8 cellular contexts compared by ENCODE assay signal in the genomic region with DNA sequence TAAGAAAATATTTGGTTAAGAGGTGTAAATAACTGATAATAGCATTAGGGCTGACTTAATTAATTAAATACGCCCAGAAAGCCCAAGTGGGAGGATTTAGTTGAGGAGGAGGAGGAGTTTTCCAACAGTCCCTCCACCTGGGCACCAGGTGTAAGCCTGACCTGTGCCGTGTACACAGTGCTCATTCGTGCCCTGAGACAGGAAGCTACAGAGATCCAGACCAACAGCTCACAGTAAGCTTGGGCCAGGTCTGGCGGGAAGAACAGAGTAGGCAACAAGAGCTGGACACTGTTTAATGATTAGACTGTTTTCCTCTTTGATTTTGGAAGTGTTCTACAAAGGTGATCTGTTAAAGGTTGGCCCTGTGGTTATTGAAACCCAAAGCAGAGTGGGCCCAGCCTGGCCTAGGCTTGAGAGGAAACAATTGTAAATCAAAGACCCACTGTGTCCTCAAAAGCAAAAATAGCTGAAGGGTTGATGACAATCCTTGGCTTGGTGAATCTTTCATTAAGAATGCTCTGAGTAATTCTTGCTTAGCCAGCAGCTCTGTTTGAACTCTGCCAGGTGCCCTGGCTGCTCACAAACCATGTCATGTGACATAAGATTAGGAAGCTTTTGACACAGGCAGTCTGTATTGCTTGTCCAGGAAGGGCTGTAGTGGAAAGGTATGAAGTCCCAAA. TPM values are rescaled to one million over a fixed set of nuclear protein-coding genes. Genes with fewer than 3 reads are reported as not detected.
DNase-seq lines count a peak whose midpoint lies in the region; ATAC-seq and TF ChIP-seq lines count a peak whose summit lies in the region.

No MANE protein-coding gene starts in this region.

- H3K9me3 ChIP-seq in MG63, result no peaks in the 10 kb centered on the region

- intact Hi-C loops in dendritic cell treated with granulocyte-macrophage colony-stimulating factor and Interleukin-4, amounts not matched to agents 40 ng/mL and 50 ng/mL, for 4 days (cut with micrococcal nuclease), result no loop called here
- intact Hi-C loops in natural killer cell (cut with micrococcal nuclease), result no loop called here

- no peaks in the 10 kb centered on the region for H3K27me3 Mint-ChIP-seq in dendritic cell treated with granulocyte-macrophage colony-stimulating factor and Interleukin-4, amounts not matched to agents 40 ng/mL and 50 ng/mL, for 4 days
- no peaks in the 10 kb centered on the region for H3K27me3 Mint-ChIP-seq in natural killer cell (ENCODE audit: low read depth in 2 of 2)

- no peak overlapping the region for H3K4me3 ChIP-seq in MG63

- H3K36me3 ChIP-seq in MG63, result peaks cover 9% of the 10 kb centered on the region

- no peaks in the 10 kb centered on the region for H3K27me3 ChIP-seq in MG63

- TF ChIP-seq CTCF in natural killer cell (IDR thresholded peaks at IDR 0.05), result no peak

- no peak overlapping the region for H3K4me3 Mint-ChIP-seq in dendritic cell treated with granulocyte-macrophage colony-stimulating factor and Interleukin-4, amounts not matched to agents 40 ng/mL and 50 ng/mL, for 4 days
- no peak overlapping the region for H3K4me3 Mint-ChIP-seq in natural killer cell

- H3K4me1 Mint-ChIP-seq in dendritic cell treated with granulocyte-macrophage colony-stimulating factor and Interleukin-4, amounts not matched to agents 40 ng/mL and 50 ng/mL, for 4 days (ENCODE audit: low read depth), result peaks cover 83% of the 10 kb centered on the region
- peaks cover 46 to 55% of the 10 kb centered on the region in 2 donors for H3K4me1 Mint-ChIP-seq in natural killer cell

- H3K27ac Mint-ChIP-seq in dendritic cell treated with granulocyte-macrophage colony-stimulating factor and Interleukin-4, amounts not matched to agents 40 ng/mL and 50 ng/mL, for 4 days, result peak overlapping the region; percentile 85
- peak overlapping the region; percentile 12 to 54 for H3K27ac Mint-ChIP-seq in natural killer cell

- ATAC-seq in natural killer cell (no peak), GM21447 (IDR thresholded peaks at IDR 0.05; ENCODE audit: unreplicated experiment) (no peak)

- DNase-seq in GM03348 (ENCODE audit: low spot score) (peak; percentile 44), MG63 (peak; percentile 78), natural killer cell (no peak), foreskin melanocyte (no peak), NCI-H1694 treated with DMSO at 0.1 percent for 48 hours (lab: John Stamatoyannopoulos, UW) (no peak)
- DNase-seq in activated naive CD4-positive, alpha-beta T cell treated with anti-CD3 and anti-CD28 coated beads, Interleukin-2, amount 50 U/mL, for 16 hours, result no peak

- H3K36me3 Mint-ChIP-seq in dendritic cell treated with granulocyte-macrophage colony-stimulating factor and Interleukin-4, amounts not matched to agents 40 ng/mL and 50 ng/mL, for 4 days (ENCODE audit: low read depth), result peaks cover 52% of the 10 kb centered on the region
- no peaks in the 10 kb centered on the region for H3K36me3 Mint-ChIP-seq in natural killer cell

- H3K9me3 Mint-ChIP-seq in dendritic cell treated with granulocyte-macrophage colony-stimulating factor and Interleukin-4, amounts not matched to agents 40 ng/mL and 50 ng/mL, for 4 days, result peaks cover 8% of the 10 kb centered on the region
- peaks cover 0 to 3% of the 10 kb centered on the region in 2 donors for H3K9me3 Mint-ChIP-seq in natural killer cell

RNA-seq across cellular contexts. Expression of a gene that starts 13.8 kb away (rescaled TPM):
- total RNA-seq in MG63 (2014; rRNA removed; shearing (Covaris generic); ENCODE audit: low replicate concordance), result 58.2 and 82.8 TPM in 2 replicates
- 10 to 100 TPM; 22.8 to 36.5 (median 29.9) TPM for total RNA-seq in natural killer cell

Comparison
In these comparisons a context has a peak if more than half of its experiments do, and no peak if none do; other contexts are left out.
1. DNase-seq: peak in GM03348 (single experiment) and MG63 (single experiment); none in natural killer cell (single experiment), foreskin melanocyte (single experiment), NCI-H1694 treated with DMSO at 0.1 percent for 48 hours (single experiment) and activated naive CD4-positive, alpha-beta T cell treated with anti-CD3 and anti-CD28 coated beads, Interleukin-2, amount 50 U/mL, for 16 hours (single experiment).